Comparison of ENCODE assay signal across 8 cellular contexts in genomic region chr5:137888489-137888874, GRCh38. TPM values are rescaled to one million over a fixed set of nuclear protein-coding genes. Genes with fewer than 3 reads are reported as not detected.
DNase-seq lines count a peak whose midpoint lies in the region; ATAC-seq and TF ChIP-seq lines count a peak whose summit lies in the region.

No MANE protein-coding gene starts in this region.

- peak overlapping the region; percentile 56 for H3K4me3 ChIP-seq in HEK293 (ENCODE audit: low read depth, low read length)
- peak overlapping the region; percentile 48 for H3K4me3 ChIP-seq in WERI-Rb-1 (ENCODE audit: low read depth, low read length)
- peak overlapping the region; percentile 70 for H3K4me3 ChIP-seq in left ventricle myocardium inferior

- H3K9me3 ChIP-seq in HEK293 (ENCODE audit: control insufficient read depth, insufficient read depth, low read depth, low read length) (no peaks in the 10 kb centered on the region), WERI-Rb-1 (ENCODE audit: severe bottlenecking) (no peaks in the 10 kb centered on the region), left ventricle myocardium inferior (replicated peaks) (no peaks in the 10 kb centered on the region)

- peak overlapping the region; percentile 95 for H3K27ac Mint-ChIP-seq in stimulated activated memory B cell treated with anti-CD40 and anti-IgM and Interleukin-4, amounts not matched to agents 10 μg/mL and 1 μg/mL and 100 μg/mL, for 72 hours

- intact Hi-C loops in left ventricle myocardium inferior (cut with micrococcal nuclease), result loop anchor here (10.0 kb wide), 1 partner anchor 54 kb away; no protein-coding TSS in a partner anchor

- H3K9me3 Mint-ChIP-seq in stimulated activated memory B cell treated with anti-CD40 and anti-IgM and Interleukin-4, amounts not matched to agents 10 μg/mL and 1 μg/mL and 100 μg/mL, for 72 hours, result no peaks in the 10 kb centered on the region

- H3K4me1 ChIP-seq in HEK293 (ENCODE audit: control insufficient read depth, insufficient read depth, low read length), result peaks cover 11% of the 10 kb centered on the region
- H3K4me1 ChIP-seq in left ventricle myocardium inferior, result peaks cover 42% of the 10 kb centered on the region

- H3K4me1 Mint-ChIP-seq in stimulated activated memory B cell treated with anti-CD40 and anti-IgM and Interleukin-4, amounts not matched to agents 10 μg/mL and 1 μg/mL and 100 μg/mL, for 72 hours, result peaks cover 25% of the 10 kb centered on the region

- H3K36me3 ChIP-seq in HEK293 (ENCODE audit: control insufficient read depth in 2 of 2, insufficient read depth in 1 of 2, low read length in 2 of 2) (no peaks in the 10 kb centered on the region; a peak in 1 of 3 replicates), WERI-Rb-1 (no peaks in the 10 kb centered on the region), left ventricle myocardium inferior (peaks cover 2% of the 10 kb centered on the region)

- peak overlapping the region; percentile 59 for H3K27ac ChIP-seq in HEK293 (ENCODE audit: extremely low read depth, low read depth, low read length)
- H3K27ac ChIP-seq in WERI-Rb-1, result peak overlapping the region; percentile 55
- H3K27ac ChIP-seq in left ventricle myocardium inferior (replicated peaks), result peak overlapping the region; percentile 94

- TF ChIP-seq CTCF in HEK293 (tag by site-specific recombination; IDR thresholded peaks at IDR 0.05) (no peak), WERI-Rb-1 (IDR thresholded peaks at IDR 0.05; ENCODE audit: low read depth, low read length) (no peak), left ventricle myocardium inferior (IDR thresholded peaks at IDR 0.05; ENCODE audit: borderline replicate concordance) (no peak)

- POLR2A ChIA-PET in HEK293 (lab: Yijun Ruan, JAX), result interaction anchor here (0.6 to 1.5 kb wide), 5 partner anchors 9 to 135 kb away, joined by 3 to 10 read pairs (median 5); no protein-coding TSS in a partner anchor

- H3K36me3 Mint-ChIP-seq in stimulated activated memory B cell treated with anti-CD40 and anti-IgM and Interleukin-4, amounts not matched to agents 10 μg/mL and 1 μg/mL and 100 μg/mL, for 72 hours, result no peaks in the 10 kb centered on the region

- CTCF ChIA-PET in HEK293 (lab: Yijun Ruan, JAX), result interaction anchor here (0.6 to 2.6 kb wide), 5 partner anchors 18 to 180 kb away, joined by 3 to 8 read pairs (median 4); no protein-coding TSS in a partner anchor

- H3K4me3 Mint-ChIP-seq in stimulated activated memory B cell treated with anti-CD40 and anti-IgM and Interleukin-4, amounts not matched to agents 10 μg/mL and 1 μg/mL and 100 μg/mL, for 72 hours, result peak overlapping the region; percentile 82

- H3K27me3 Mint-ChIP-seq in stimulated activated memory B cell treated with anti-CD40 and anti-IgM and Interleukin-4, amounts not matched to agents 10 μg/mL and 1 μg/mL and 100 μg/mL, for 72 hours, result no peaks in the 10 kb centered on the region

- H3K27me3 ChIP-seq in WERI-Rb-1 (ENCODE audit: insufficient read depth, low read depth, severe bottlenecking) (no peaks in the 10 kb centered on the region), left ventricle myocardium inferior (ENCODE audit: low read depth) (no peaks in the 10 kb centered on the region)

- ATAC-seq in stimulated activated memory B cell treated with anti-CD40 and anti-IgM and Interleukin-4, amounts not matched to agents 10 μg/mL and 1 μg/mL and 100 μg/mL, for 72 hours, result no peak
- ATAC-seq in HG02678 (IDR thresholded peaks at IDR 0.05; ENCODE audit: unreplicated experiment) (no peak), HG02840 (IDR thresholded peaks at IDR 0.05; ENCODE audit: low FRiP score, unreplicated experiment) (no peak), GM19395 (IDR thresholded peaks at IDR 0.05; ENCODE audit: unreplicated experiment) (no peak)

- DNase-seq in WERI-Rb-1 (no peak), left ventricle myocardium inferior (no peak), cerebellar cortex (ENCODE audit: low spot score) (no peak)

TF ChIP-seq in HEK293, 187 proteins besides CTCF, POLR2A, EP300 and RAD21:
- no peak for TF ChIP-seq ZNF350 (tag by site-specific recombination; IDR thresholded peaks at IDR 0.05)
- peak; percentile 81 for TF ChIP-seq PRDM1 (tag by site-specific recombination; IDR thresholded peaks at IDR 0.05)
- TF ChIP-seq ZNF514 (tag by site-specific recombination; IDR thresholded peaks at IDR 0.05), result no peak
- TF ChIP-seq SCRT2 (tag by site-specific recombination; IDR thresholded peaks at IDR 0.05), result no peak
- TF ChIP-seq ZNF362 (tag by site-specific recombination; IDR thresholded peaks at IDR 0.05), result 0 out of 2 replicates have a peak, but pooled peaks have one; percentile 3
TF ChIP-seq in HEK293: peak in this region for 2.

RNA-seq across cellular contexts. Expression of gene PKD2L2, which starts 0.8 kb away (rescaled TPM):
- 0.16 TPM for total RNA-seq in left ventricle myocardium inferior

RNA-seq across cellular contexts. Expression of gene MYOT, which starts 20.8 kb away (rescaled TPM):
- total RNA-seq in left ventricle myocardium inferior, result 29.6 TPM
